In genomic region chr14:94505206-94505605, GRCh38 we compare ENCODE assay signal across 4 cellular contexts. TPM values are rescaled to one million over a fixed set of nuclear protein-coding genes. Genes with fewer than 3 reads are reported as not detected.
"Had no signal": no experiment of that assay in that cellular context is flagged by ENCODE, and none has a peak within 500 bp of the region (broad histone marks: within the 10 kb centered on the region; RNA-seq: fewer than 3 reads in every experiment).

No MANE protein-coding gene starts in this region.

- H3K4me3 ChIP-seq: GM12878 had no signal

- DNase-seq: GDM1, GF-D8 had no signal

RNA-seq across cellular contexts. Expression of gene SERPINA12, which starts 4.1 kb away (rescaled TPM):
- total RNA-seq: G401, GM12878 had no signal
- polyA plus RNA-seq: GM12878 had no signal

RNA-seq across cellular contexts. Expression of gene SERPINA9, which starts 29.2 kb away (rescaled TPM):
- total RNA-seq: G401, GM12878 had no signal

RNA-seq across cellular contexts. Expression of gene SERPINA11, which starts 52.6 kb away (rescaled TPM):
- total RNA-seq: G401, GM12878 had no signal

RNA-seq across cellular contexts. Expression of gene SERPINA4, which starts 56.0 kb away (rescaled TPM):
- total RNA-seq: G401 had no signal
- polyA plus RNA-seq: GM12878 had no signal
